Comparison of ENCODE assay signal across 20 cellular contexts in genomic region chr2:8541636-8542035, GRCh38.
A peak's percentile ranks its signal among the peaks of the same experiment; 100 is the strongest.
DNase-seq lines count a peak whose midpoint lies in the region; ATAC-seq and TF ChIP-seq lines count a peak whose summit lies in the region.
"Had no signal": no experiment of that assay in that cellular context is flagged by ENCODE, and none has a peak within 500 bp of the region (broad histone marks: within the 10 kb centered on the region; RNA-seq: fewer than 3 reads in every experiment).

No MANE protein-coding gene starts in this region.

- H3K4me3 ChIP-seq in CD4-positive, alpha-beta memory T cell (ENCODE audit: low read length in 2 of 2), result no peak overlapping the region
- H3K4me3 ChIP-seq in neural progenitor cell, result no peak overlapping the region
- H3K4me3 ChIP-seq: tibial artery had no signal

- H4K20me1 ChIP-seq in neural progenitor cell (ENCODE audit: low read depth), result no peaks in the 10 kb centered on the region

- no peak for ATAC-seq in GM18517 (IDR thresholded peaks at IDR 0.05; ENCODE audit: unreplicated experiment)
- ATAC-seq: activated CD4-positive, CD25-positive, alpha-beta regulatory T cell treated with anti-CD3 and anti-CD28 coated beads, Interleukin-2, amount 50 U/mL, for 24 hours; left cardiac atrium had no signal

- H3K9ac ChIP-seq in neural progenitor cell, result no peak overlapping the region

- peak overlapping the region; percentile 88 for H3K27ac Mint-ChIP-seq in T-helper 1 cell treated with Interleukin-12 subunit alpha and Interleukin-12 subunit beta and Interleukin-4 antibody, amounts not matched to agents 30 μg/mL and 1 μg/mL, for 36 hours
- peak overlapping the region; percentile 53 to 97 (median 74) for H3K27ac Mint-ChIP-seq in CD4-positive, alpha-beta memory T cell
- peak overlapping the region; percentile 95 for H3K27ac Mint-ChIP-seq in activated T-helper 1 cell treated with anti-CD3 and anti-CD28 coated beads, Interleukin-12 subunit alpha, Interleukin-12 subunit beta, Interleukin-2, Interleukin-4 antibody, amounts not matched to agents 30 ng/mL and 10 ng/mL and 1 ng/mL, durations not matched to agents 14 hours and 24 hours and 36 hours
- H3K27ac Mint-ChIP-seq in neural progenitor cell, result peak overlapping the region; percentile 88

- peaks cover 76% of the 10 kb centered on the region for H3K4me1 ChIP-seq in CD4-positive, alpha-beta memory T cell (ENCODE audit: insufficient read depth, low read length)
- H3K4me1 ChIP-seq in neural progenitor cell, result no peaks in the 10 kb centered on the region

- DNase-seq in T-helper 1 cell, result no peak
- no peak for DNase-seq in CD4-positive, alpha-beta memory T cell
- no peak for DNase-seq in activated T-helper 1 cell treated with anti-CD3 and anti-CD28 coated beads, Interleukin-12 subunit alpha, Interleukin-12 subunit beta, Interleukin-2, Interleukin-4 antibody, amounts not matched to agents 30 ng/mL and 10 ng/mL and 1 ng/mL, durations not matched to agents 14 hours and 24 hours and 36 hours (ENCODE audit: low spot score)
- no peak for DNase-seq in neural progenitor cell (ENCODE audit: low spot score)
- DNase-seq in HCEC 1CT, result no peak
- no peak for DNase-seq in midbrain (lab: John Stamatoyannopoulos, UW)
- DNase-seq: activated gamma-delta T cell; foreskin fibroblast; KBM-7; left cardiac atrium; NCI-H1092 treated with DMSO at 0.1 percent for 48 hours; NCI-H2171; NCI-H748 treated with DMSO at 0.1 percent for 48 hours; stimulated activated CD4-positive, alpha-beta T cell treated with anti-CD3 and anti-CD28 coated beads, Interleukin-4, amount 100 ng/mL, for 24 hours had no signal

- peaks cover 3% of the 10 kb centered on the region for H3K27me3 Mint-ChIP-seq in T-helper 1 cell treated with Interleukin-12 subunit alpha and Interleukin-12 subunit beta and Interleukin-4 antibody, amounts not matched to agents 30 μg/mL and 1 μg/mL, for 36 hours (ENCODE audit: low read depth)
- H3K27me3 Mint-ChIP-seq in CD4-positive, alpha-beta memory T cell, result no peaks in the 10 kb centered on the region
- no peaks in the 10 kb centered on the region for H3K27me3 Mint-ChIP-seq in activated T-helper 1 cell treated with anti-CD3 and anti-CD28 coated beads, Interleukin-12 subunit alpha, Interleukin-12 subunit beta, Interleukin-2, Interleukin-4 antibody, amounts not matched to agents 30 ng/mL and 10 ng/mL and 1 ng/mL, durations not matched to agents 14 hours and 24 hours and 36 hours (ENCODE audit: insufficient read depth)
- peaks cover 8% of the 10 kb centered on the region for H3K27me3 Mint-ChIP-seq in neural progenitor cell (ENCODE audit: insufficient read depth, low read depth)

- peak overlapping the region; percentile 58 for H3K4me3 Mint-ChIP-seq in T-helper 1 cell treated with Interleukin-12 subunit alpha and Interleukin-12 subunit beta and Interleukin-4 antibody, amounts not matched to agents 30 μg/mL and 1 μg/mL, for 36 hours
- peak overlapping the region in 6 of 8 donors; percentile 9 to 69 (median 40) for H3K4me3 Mint-ChIP-seq in CD4-positive, alpha-beta memory T cell
- H3K4me3 Mint-ChIP-seq in activated T-helper 1 cell treated with anti-CD3 and anti-CD28 coated beads, Interleukin-12 subunit alpha, Interleukin-12 subunit beta, Interleukin-2, Interleukin-4 antibody, amounts not matched to agents 30 ng/mL and 10 ng/mL and 1 ng/mL, durations not matched to agents 14 hours and 24 hours and 36 hours, result peak overlapping the region; percentile 76
- no peak overlapping the region for H3K4me3 Mint-ChIP-seq in neural progenitor cell

- no peaks in the 10 kb centered on the region for H3K9me3 ChIP-seq in CD4-positive, alpha-beta memory T cell (ENCODE audit: control insufficient read depth in 1 of 2, low read length in 2 of 2)
- no peaks in the 10 kb centered on the region for H3K9me3 ChIP-seq in neural progenitor cell (ENCODE audit: low read depth)
- H3K9me3 ChIP-seq: tibial artery had no signal

- no peaks in the 10 kb centered on the region for H3F3A ChIP-seq in neural progenitor cell (ENCODE audit: low read depth)

- no peak overlapping the region for H2AFZ ChIP-seq in neural progenitor cell (replicated peaks)

- peak overlapping the region; percentile 69 for H3K27ac ChIP-seq in CD4-positive, alpha-beta memory T cell (ENCODE audit: low read depth, low read length)
- H3K27ac ChIP-seq in neural progenitor cell, result no peak overlapping the region
- H3K27ac ChIP-seq: 22Rv1, C4-2B, tibial artery had no signal

- no peak for TF ChIP-seq CTCF in neural progenitor cell (IDR thresholded peaks at IDR 0.05)

- POLR2A ChIA-PET in CD4-positive, alpha-beta memory T cell (lab: Charles Lee; ENCODE audit: partially characterized antibody), result interaction anchor here (3.6 to 3.8 kb wide), 2 partner anchors 64 to 140 kb away, joined by 22 to 59 read pairs; partner anchors contain the start of gene ID2

- H3K9me3 Mint-ChIP-seq in T-helper 1 cell treated with Interleukin-12 subunit alpha and Interleukin-12 subunit beta and Interleukin-4 antibody, amounts not matched to agents 30 μg/mL and 1 μg/mL, for 36 hours, result no peaks in the 10 kb centered on the region
- H3K9me3 Mint-ChIP-seq in CD4-positive, alpha-beta memory T cell, result peaks cover 0 to 2% (median 0%) of the 10 kb centered on the region in 8 donors
- H3K9me3 Mint-ChIP-seq in activated T-helper 1 cell treated with anti-CD3 and anti-CD28 coated beads, Interleukin-12 subunit alpha, Interleukin-12 subunit beta, Interleukin-2, Interleukin-4 antibody, amounts not matched to agents 30 ng/mL and 10 ng/mL and 1 ng/mL, durations not matched to agents 14 hours and 24 hours and 36 hours, result no peaks in the 10 kb centered on the region
- H3K9me3 Mint-ChIP-seq in neural progenitor cell, result no peaks in the 10 kb centered on the region

- H3K79me2 ChIP-seq in neural progenitor cell (ENCODE audit: low read depth), result no peaks in the 10 kb centered on the region

- H3K36me3 ChIP-seq in CD4-positive, alpha-beta memory T cell (ENCODE audit: insufficient read depth, low read length), result no peaks in the 10 kb centered on the region
- H3K36me3 ChIP-seq in neural progenitor cell, result no peaks in the 10 kb centered on the region
- H3K36me3 ChIP-seq: tibial artery had no signal

- H3K27me3 ChIP-seq in CD4-positive, alpha-beta memory T cell (ENCODE audit: insufficient read depth, low read length), result no peaks in the 10 kb centered on the region
- no peaks in the 10 kb centered on the region for H3K27me3 ChIP-seq in neural progenitor cell
- H3K27me3 ChIP-seq: tibial artery had no signal

- no peak overlapping the region for H3K4me2 ChIP-seq in neural progenitor cell

- peaks cover 75% of the 10 kb centered on the region for H3K4me1 Mint-ChIP-seq in T-helper 1 cell treated with Interleukin-12 subunit alpha and Interleukin-12 subunit beta and Interleukin-4 antibody, amounts not matched to agents 30 μg/mL and 1 μg/mL, for 36 hours (ENCODE audit: low read depth)
- peaks cover 42 to 85% (median 65%) of the 10 kb centered on the region in 4 donors for H3K4me1 Mint-ChIP-seq in CD4-positive, alpha-beta memory T cell
- H3K4me1 Mint-ChIP-seq in activated T-helper 1 cell treated with anti-CD3 and anti-CD28 coated beads, Interleukin-12 subunit alpha, Interleukin-12 subunit beta, Interleukin-2, Interleukin-4 antibody, amounts not matched to agents 30 ng/mL and 10 ng/mL and 1 ng/mL, durations not matched to agents 14 hours and 24 hours and 36 hours (ENCODE audit: low read depth), result peaks cover 86% of the 10 kb centered on the region
- peaks cover 59% of the 10 kb centered on the region for H3K4me1 Mint-ChIP-seq in neural progenitor cell

- intact Hi-C loops in CD4-positive, alpha-beta memory T cell (cut with micrococcal nuclease), result loop anchor here (5.0 kb wide), 1 partner anchor 814 kb away; no protein-coding TSS in a partner anchor
- intact Hi-C loops in activated T-helper 1 cell treated with anti-CD3 and anti-CD28 coated beads, Interleukin-12 subunit alpha, Interleukin-12 subunit beta, Interleukin-2, Interleukin-4 antibody, amounts not matched to agents 30 ng/mL and 10 ng/mL and 1 ng/mL, durations not matched to agents 14 hours and 24 hours and 36 hours (cut with micrococcal nuclease), result loop anchor here (2.0 to 5.0 kb wide), 5 partner anchors 15 to 1015 kb away; no protein-coding TSS in a partner anchor

- H3K36me3 Mint-ChIP-seq in T-helper 1 cell treated with Interleukin-12 subunit alpha and Interleukin-12 subunit beta and Interleukin-4 antibody, amounts not matched to agents 30 μg/mL and 1 μg/mL, for 36 hours (ENCODE audit: low read depth), result peaks cover 5% of the 10 kb centered on the region
- no peaks in the 10 kb centered on the region for H3K36me3 Mint-ChIP-seq in CD4-positive, alpha-beta memory T cell
- H3K36me3 Mint-ChIP-seq in activated T-helper 1 cell treated with anti-CD3 and anti-CD28 coated beads, Interleukin-12 subunit alpha, Interleukin-12 subunit beta, Interleukin-2, Interleukin-4 antibody, amounts not matched to agents 30 ng/mL and 10 ng/mL and 1 ng/mL, durations not matched to agents 14 hours and 24 hours and 36 hours (ENCODE audit: low read depth), result peaks cover 3% of the 10 kb centered on the region
- H3K36me3 Mint-ChIP-seq in neural progenitor cell, result no peaks in the 10 kb centered on the region

- CTCF ChIA-PET in CD4-positive, alpha-beta memory T cell (lab: Charles Lee; ENCODE audit: partially characterized antibody), result no interaction called here
